Comparison of ENCODE assay signal across 8 cellular contexts in genomic region chr1:169550294-169550693, GRCh38. TPM values are rescaled to one million over a fixed set of nuclear protein-coding genes. Genes with fewer than 3 reads are reported as not detected.
DNase-seq lines count a peak whose midpoint lies in the region; ATAC-seq and TF ChIP-seq lines count a peak whose summit lies in the region.

No MANE protein-coding gene starts in this region.

- no peaks in the 10 kb centered on the region for H3K27me3 ChIP-seq in lower lobe of right lung (ENCODE audit: low read depth)

- ATAC-seq in HG02852 (IDR thresholded peaks at IDR 0.05; ENCODE audit: unreplicated experiment) (peak; percentile 65), lower lobe of right lung (peak in 1 of 2 donors; percentile 63), HG03469 (IDR thresholded peaks at IDR 0.05; ENCODE audit: unreplicated experiment) (no peak), HG03095 (IDR thresholded peaks at IDR 0.05; ENCODE audit: unreplicated experiment) (no peak)

- no peaks in the 10 kb centered on the region for H3K4me1 ChIP-seq in lower lobe of right lung

- peak; percentile 46 for TF ChIP-seq CTCF in lower lobe of right lung (IDR thresholded peaks at IDR 0.05)

- no peaks in the 10 kb centered on the region for H3K9me3 ChIP-seq in lower lobe of right lung

- no peak overlapping the region for H3K4me3 ChIP-seq in lower lobe of right lung

- DNase-seq in DMS79 treated with DMSO at 0.1 percent for 48 hours (lab: John Stamatoyannopoulos, UW), result peak; percentile 3
- no peak for DNase-seq in DMS79 (lab: John Stamatoyannopoulos, UW)
- DNase-seq in NCI-H69 (lab: John Stamatoyannopoulos, UW), result peak; percentile 74
- peak; percentile 55 for DNase-seq in cerebellar cortex (ENCODE audit: low spot score)
- DNase-seq in lower lobe of right lung, result no peak

- no peak overlapping the region for H3K27ac ChIP-seq in lower lobe of right lung

- H3K36me3 ChIP-seq in lower lobe of right lung, result no peaks in the 10 kb centered on the region

- intact Hi-C loops in lower lobe of right lung (cut with DNase I), result no loop called here

RNA-seq across cellular contexts. Expression of gene F5, which starts 36.0 kb away (rescaled TPM):
- 4.2 TPM for total RNA-seq in lower lobe of right lung

Comparison
In these comparisons a context has a peak if more than half of its experiments do, and no peak if none do; other contexts are left out.
1. DNase-seq: peak in DMS79 treated with DMSO at 0.1 percent for 48 hours (single experiment), NCI-H69 (single experiment) and cerebellar cortex (single experiment); none in DMS79 (single experiment) and lower lobe of right lung (single experiment).